In the genomic region with DNA sequence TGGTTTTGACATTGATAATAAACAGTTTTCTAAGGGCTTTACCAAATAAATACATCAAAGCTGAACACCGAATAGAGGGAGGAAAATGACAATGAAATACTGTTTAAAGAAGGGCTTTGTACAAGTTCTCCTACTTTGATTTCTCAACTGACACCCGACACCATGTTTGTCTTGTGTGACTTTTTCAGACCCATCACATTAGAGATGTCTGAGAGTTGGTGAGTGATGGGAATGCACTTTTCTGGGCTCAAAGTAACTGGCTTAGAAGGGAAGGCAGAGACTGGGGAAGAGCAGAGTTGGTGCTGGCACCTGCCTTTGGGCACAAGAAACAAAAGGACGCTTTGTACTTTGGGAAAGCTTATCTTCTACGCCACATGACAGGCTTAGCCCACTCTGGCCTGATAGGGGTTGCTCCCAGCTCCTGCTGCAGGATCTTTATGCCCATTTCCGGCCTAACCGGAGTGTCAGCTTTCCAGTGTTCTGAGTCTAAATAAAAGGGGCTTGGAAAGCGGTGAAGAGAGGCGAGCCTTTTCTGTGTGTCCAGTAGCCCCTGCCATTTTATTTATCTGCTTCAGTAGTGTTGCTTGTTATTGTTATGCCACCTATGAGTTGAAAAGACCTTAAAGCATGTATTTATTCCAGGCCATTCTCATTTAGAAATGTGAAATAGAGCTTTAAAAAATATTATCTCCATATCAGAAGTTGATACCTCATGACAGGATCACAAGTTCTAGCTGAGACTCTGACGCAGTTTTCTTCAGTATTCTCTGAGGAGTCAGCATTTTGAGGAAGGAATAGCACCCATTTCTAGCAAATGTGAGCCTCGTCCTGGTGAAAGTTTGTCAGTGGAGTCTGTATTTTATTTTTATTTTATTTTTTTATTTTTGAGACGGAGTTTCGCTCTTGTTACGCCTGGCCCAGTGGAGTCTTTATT, we compare ENCODE assay signal across 11 cellular contexts. TPM values are rescaled to one million over a fixed set of nuclear protein-coding genes. Genes with fewer than 3 reads are reported as not detected.
DNase-seq lines count a peak whose midpoint lies in the region; TF ChIP-seq lines count a peak whose summit lies in the region.
"Had no signal": no experiment of that assay in that cellular context is flagged by ENCODE, and none has a peak within 500 bp of the region (broad histone marks: within the 10 kb centered on the region; RNA-seq: fewer than 3 reads in every experiment).

No MANE protein-coding gene starts in this region.

- peaks cover 32% of the 10 kb centered on the region for H3K36me3 Mint-ChIP-seq in nephron (ENCODE audit: low read depth)
- H3K36me3 Mint-ChIP-seq in HFFc6 (ENCODE audit: low read depth), result no peaks in the 10 kb centered on the region

- H3K9me3 Mint-ChIP-seq in nephron, result no peaks in the 10 kb centered on the region
- H3K9me3 Mint-ChIP-seq in HFFc6, result no peaks in the 10 kb centered on the region
- H3K9me3 Mint-ChIP-seq: activated naive CD8-positive, alpha-beta T cell treated with anti-CD3 and anti-CD28 coated beads, Interleukin-2, amount 50 U/mL, for 24 hours; T-helper 2 cell treated with Interferon-gamma antibody and Interleukin-4, amounts not matched to agents 5 μg/mL and 100 μg/mL, for 36 hours had no signal

- no peaks in the 10 kb centered on the region for H3K27me3 Mint-ChIP-seq in nephron (ENCODE audit: low read depth)
- H3K27me3 Mint-ChIP-seq in HFFc6 (ENCODE audit: insufficient read depth), result no peaks in the 10 kb centered on the region; the same call in none of the 2 replicates

- H3K4me1 Mint-ChIP-seq in nephron (peaks cover 56% of the 10 kb centered on the region), HFFc6 (ENCODE audit: low read depth) (peaks cover 25% of the 10 kb centered on the region)
- H3K4me1 Mint-ChIP-seq: activated naive CD8-positive, alpha-beta T cell treated with anti-CD3 and anti-CD28 coated beads, Interleukin-2, amount 50 U/mL, for 24 hours had no signal

- H3K27ac Mint-ChIP-seq in nephron (peak overlapping the region; percentile 75 to 89 (median 81)), HFFc6 (no peak overlapping the region)
- H3K27ac Mint-ChIP-seq: activated naive CD8-positive, alpha-beta T cell treated with anti-CD3 and anti-CD28 coated beads, Interleukin-2, amount 50 U/mL, for 24 hours; T-helper 2 cell treated with Interferon-gamma antibody and Interleukin-4, amounts not matched to agents 5 μg/mL and 100 μg/mL, for 36 hours had no signal

- DNase-seq in Ammon's horn (ENCODE audit: low spot score) (peak; percentile 57), NCI-H69 (lab: John Stamatoyannopoulos, UW) (peak; percentile 49), fibroblast of peridontal ligament (ENCODE audit: extremely low read depth) (peak; percentile 44), NCI-H774 (lab: John Stamatoyannopoulos, UW) (no peak), AG08395 (ENCODE audit: low spot score) (no peak), HFFc6 (no peak), GOT3 (lab: John Stamatoyannopoulos, UW) (no peak)
- DNase-seq: activated naive CD8-positive, alpha-beta T cell treated with anti-CD3 and anti-CD28 coated beads, Interleukin-2, amount 50 U/mL, for 24 hours; stimulated activated CD4-positive, alpha-beta T cell treated with anti-CD3 and anti-CD28 coated beads, Interleukin-4, amount 100 ng/mL, for 24 hours had no signal

- H3K4me3 Mint-ChIP-seq in nephron (peak overlapping the region in 1 of 3 experiments; percentile 2), HFFc6 (no peak overlapping the region)
- H3K4me3 Mint-ChIP-seq: activated naive CD8-positive, alpha-beta T cell treated with anti-CD3 and anti-CD28 coated beads, Interleukin-2, amount 50 U/mL, for 24 hours; T-helper 2 cell treated with Interferon-gamma antibody and Interleukin-4, amounts not matched to agents 5 μg/mL and 100 μg/mL, for 36 hours had no signal

- no peak for TF ChIP-seq CTCF in nephron (IDR thresholded peaks at IDR 0.05; ENCODE audit: unreplicated experiment in 3 of 3)
- TF ChIP-seq CTCF in HFFc6 (IDR thresholded peaks at IDR 0.05), result no peak

RNA-seq across cellular contexts. Expression of a gene that starts 24.2 kb away (rescaled TPM):
- total RNA-seq in HFFc6 (2021; fragmentation: NEBNext Ultra II Directional; extraction: Animal tissue kit (Norgen Biotek cat#: 25700)), result 1 to 10 TPM in 1 of 6 experiments, under 1 TPM in 5; 0.50 to 1.1 (median 0.59) TPM

RNA-seq across cellular contexts. Expression of a gene that starts 35.4 kb away (rescaled TPM):
- total RNA-seq in HFFc6 (2021; fragmentation: NEBNext Ultra II Directional; extraction: Animal tissue kit (Norgen Biotek cat#: 25700)), result not detected

Comparison
In these comparisons a context has a peak if more than half of its experiments do, and no peak if none do; other contexts are left out.
1. DNase-seq: peak in Ammon's horn (single experiment), NCI-H69 (single experiment) and fibroblast of peridontal ligament (single experiment); none in NCI-H774 (single experiment), AG08395 (single experiment), HFFc6 (single experiment) and GOT3 (single experiment).